Comparison of ENCODE assay signal across 8 cellular contexts in genomic region chr6:131519670-131520436, GRCh38. TPM values are rescaled to one million over a fixed set of nuclear protein-coding genes. Genes with fewer than 3 reads are reported as not detected.
DNase-seq lines count a peak whose midpoint lies in the region; ATAC-seq and TF ChIP-seq lines count a peak whose summit lies in the region.

No MANE protein-coding gene starts in this region.

- DNase-seq in NCI-H510A treated with DMSO at 0.1 percent for 48 hours (lab: John Stamatoyannopoulos, UW) (peak; percentile 1), NCI-H510A (lab: John Stamatoyannopoulos, UW) (no peak), HS-5 (ENCODE audit: low read depth) (peak; percentile 19), SK-N-DZ (ENCODE audit: low spot score) (peak; percentile 51), MCF 10A (ENCODE audit: unreplicated experiment) (peak; percentile 58), medulla oblongata (ENCODE audit: extremely low spot score) (peak; percentile 47), hippocampal formation (lab: John Stamatoyannopoulos, UW) (no peak)

- no peaks in the 10 kb centered on the region for H3K4me1 Mint-ChIP-seq in MCF 10A (ENCODE audit: insufficient read depth, unreplicated experiment)

- H3K27me3 Mint-ChIP-seq in MCF 10A (ENCODE audit: insufficient read depth, unreplicated experiment), result no peaks in the 10 kb centered on the region

- no peaks in the 10 kb centered on the region for H3K9me3 Mint-ChIP-seq in MCF 10A (ENCODE audit: unreplicated experiment)

- H3K27ac Mint-ChIP-seq in MCF 10A (ENCODE audit: low read depth, unreplicated experiment), result no peak overlapping the region

- TF ChIP-seq CTCF in MCF 10A (IDR thresholded peaks at IDR 0.05; ENCODE audit: unreplicated experiment), result peak; percentile 46

- CTCF ChIA-PET in MCF 10A (lab: Yijun Ruan, JAX), result interaction anchor here (0.6 to 3.2 kb wide), 21 partner anchors 11 to 635 kb away, joined by 3 to 31 read pairs (median 4); partner anchors contain the start of gene MED23

- POLR2A ChIA-PET in MCF 10A (lab: Yijun Ruan, JAX), result no interaction called here

- H3K36me3 Mint-ChIP-seq in MCF 10A (ENCODE audit: insufficient read depth, unreplicated experiment), result no peaks in the 10 kb centered on the region

- BruUV-seq in MCF 10A (replicated peaks; lab: Mats Ljungman, UMichigan), result no TSS peak

- H3K4me3 Mint-ChIP-seq in MCF 10A (ENCODE audit: unreplicated experiment), result no peak overlapping the region

- intact Hi-C loops in MCF 10A (cut with micrococcal nuclease), result no loop called here

- peak; percentile 96 for ATAC-seq in GM21528 (IDR thresholded peaks at IDR 0.05; ENCODE audit: low FRiP score, unreplicated experiment)

RNA-seq across cellular contexts. Expression of gene ARG1, which starts 53.2 kb away (rescaled TPM):
- not detected in 2 replicates for polyA plus RNA-seq in SK-N-DZ (2014; cell fraction: cytosol; rRNA removed)
- not detected in 2 replicates for polyA plus RNA-seq in SK-N-DZ (2014; cell fraction: nucleus; rRNA removed)
- total RNA-seq in MCF 10A (2022), result not detected in 2 replicates

Comparison
In these comparisons a context has a peak if more than half of its experiments do, and no peak if none do; other contexts are left out.
1. DNase-seq: peak in NCI-H510A treated with DMSO at 0.1 percent for 48 hours (single experiment), HS-5 (single experiment), SK-N-DZ (single experiment), MCF 10A (single experiment) and medulla oblongata (single experiment); none in NCI-H510A (single experiment) and hippocampal formation (0 of 2).